ENCODE assay signal across 9 cellular contexts in the genomic region with DNA sequence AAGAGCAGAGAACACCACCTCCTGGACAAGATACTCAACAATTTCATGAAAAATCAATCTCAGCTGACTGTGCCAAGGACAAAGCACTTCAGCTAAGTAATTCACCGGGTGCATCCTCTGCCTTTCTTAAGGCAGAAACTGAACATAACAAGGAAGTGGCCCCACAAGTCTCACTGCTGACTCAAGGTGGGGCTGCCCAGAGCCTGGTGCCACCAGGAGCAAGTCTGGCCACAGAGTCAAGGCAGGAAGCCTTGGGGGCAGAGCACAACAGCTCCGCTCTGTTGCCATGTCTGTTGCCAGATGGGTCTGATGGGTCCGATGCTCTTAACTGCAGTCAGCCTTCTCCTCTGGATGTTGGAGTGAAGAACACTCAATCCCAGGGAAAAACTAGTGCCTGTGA.
DNase-seq lines count a peak whose midpoint lies in the region; ATAC-seq, FAIRE-seq and TF ChIP-seq lines count a peak whose summit lies in the region.
"Had no signal": no experiment of that assay in that cellular context is flagged by ENCODE, and none has a peak within 500 bp of the region (broad histone marks: within the 10 kb centered on the region; RNA-seq: fewer than 3 reads in every experiment).

No MANE protein-coding gene starts in this region.

- POLR2A ChIA-PET in T-cell (lab: Charles Lee): interaction anchor here in 1 of 2 donors (0.7 to 1.4 kb wide), 5 partner anchors 13 to 87 kb away, joined by 3 to 5 read pairs (median 3); no protein-coding TSS in a partner anchor

- no peaks in the 10 kb centered on the region for H3K36me3 ChIP-seq in colonic mucosa

- ATAC-seq in T-cell (replicated peaks in 1 of 4): peak; percentile 22 to 61 (median 40)
- ATAC-seq in HG03095 (IDR thresholded peaks at IDR 0.05; ENCODE audit: unreplicated experiment): no peak

- no peaks in the 10 kb centered on the region for H3K27me3 Mint-ChIP-seq in T-cell
- H3K27me3 Mint-ChIP-seq in progenitor cell of endocrine pancreas: no peaks in the 10 kb centered on the region

- no peaks in the 10 kb centered on the region for H3K27me3 ChIP-seq in colonic mucosa

- H3K4me1 Mint-ChIP-seq in T-cell (peaks cover 71 to 73% (median 71%) of the 10 kb centered on the region in 3 donors), progenitor cell of endocrine pancreas (ENCODE audit: low read depth) (peaks cover 9% of the 10 kb centered on the region)

- H3K9me3 ChIP-seq in colonic mucosa: no peaks in the 10 kb centered on the region

- TF ChIP-seq CTCF in colonic mucosa (IDR thresholded peaks at IDR 0.05): no peak
- TF ChIP-seq CTCF in progenitor cell of endocrine pancreas (IDR thresholded peaks at IDR 0.05; ENCODE audit: unreplicated experiment): no peak

- H3K4me1 ChIP-seq in colonic mucosa: peaks cover 13% of the 10 kb centered on the region

- peak; percentile 84 for DNase-seq in CD1c-positive myeloid dendritic cell (ENCODE audit: extremely low spot score)
- DNase-seq in T-cell: peak in 32 of 34 experiments; percentile 26 to 63 (median 48)
- DNase-seq in colonic mucosa: peak; percentile 69
- no peak for DNase-seq in progenitor cell of endocrine pancreas (ENCODE audit: low spot score, unreplicated experiment)
- DNase-seq in urothelium cell line (ENCODE audit: low spot score): no peak
- no peak for DNase-seq in SW 1271 (lab: John Stamatoyannopoulos, UW)
- no peak for DNase-seq in medulla oblongata (ENCODE audit: extremely low spot score)

- H3K36me3 Mint-ChIP-seq in T-cell: peaks cover 43% of the 10 kb centered on the region
- H3K36me3 Mint-ChIP-seq in progenitor cell of endocrine pancreas (ENCODE audit: insufficient read depth): peaks cover 15% of the 10 kb centered on the region

- CTCF ChIA-PET in T-cell (lab: Charles Lee): interaction anchor here in 1 of 2 donors (0.8 to 2.0 kb wide), 3 partner anchors 27 to 87 kb away, joined by 3 to 5 read pairs (median 4); no protein-coding TSS in a partner anchor

- intact Hi-C loops in colonic mucosa (cut with DNase I): no loop called here

- H3K9me3 Mint-ChIP-seq in T-cell (no peaks in the 10 kb centered on the region), progenitor cell of endocrine pancreas (ENCODE audit: low read depth) (no peaks in the 10 kb centered on the region)

- peak overlapping the region; percentile 82 to 88 (median 82) for H3K4me3 Mint-ChIP-seq in T-cell
- no peak overlapping the region for H3K4me3 Mint-ChIP-seq in progenitor cell of endocrine pancreas (ENCODE audit: low read depth)

- H3K9ac ChIP-seq in colonic mucosa (ENCODE audit: low read depth in 2 of 2, low read length in 2 of 2): peak overlapping the region; percentile 4 to 93

- peak overlapping the region; percentile 96 to 99 for H3K27ac Mint-ChIP-seq in T-cell
- H3K27ac Mint-ChIP-seq in progenitor cell of endocrine pancreas: peak overlapping the region; percentile 60

- H3K4me3 ChIP-seq in colonic mucosa: peak overlapping the region; percentile 22

- FAIRE-seq in urothelium cell line (lab: Jason Lieb, UNC): no peak
- FAIRE-seq: G401.6 had no signal

- H3K27ac ChIP-seq in colonic mucosa: peak overlapping the region; percentile 91

Comparison
In these comparisons a context has a peak if more than half of its experiments do, and no peak if none do; other contexts are left out.
1. DNase-seq: peak in CD1c-positive myeloid dendritic cell (single experiment), T-cell (32 of 34) and colonic mucosa (single experiment); none in progenitor cell of endocrine pancreas (single experiment), urothelium cell line (single experiment), SW 1271 (0 of 2) and medulla oblongata (single experiment).